15 cellular contexts compared by ENCODE assay signal in the genomic region with DNA sequence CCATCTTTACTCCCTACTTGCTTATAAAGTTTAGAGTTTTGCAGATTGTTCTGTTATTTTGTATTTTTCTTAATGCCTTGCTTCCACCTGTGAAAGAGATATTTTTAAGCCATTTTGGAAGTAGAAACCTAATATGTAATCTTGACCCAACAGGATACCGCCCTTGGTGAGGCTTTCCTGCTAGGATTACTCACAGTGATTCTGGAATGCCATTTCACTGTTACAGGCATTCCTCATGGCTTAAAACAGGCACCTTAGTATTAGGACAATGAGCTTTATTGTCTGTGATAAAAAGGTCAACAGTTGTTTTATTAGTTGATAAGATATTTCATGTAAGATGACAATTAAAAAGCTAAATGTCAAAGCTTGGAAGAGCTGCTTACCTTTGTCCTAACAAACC. TPM values are rescaled to one million over a fixed set of nuclear protein-coding genes. Genes with fewer than 3 reads are reported as not detected.
DNase-seq lines count a peak whose midpoint lies in the region; ATAC-seq, FAIRE-seq and TF ChIP-seq lines count a peak whose summit lies in the region.
"Had no signal": no experiment of that assay in that cellular context is flagged by ENCODE, and none has a peak within 500 bp of the region (broad histone marks: within the 10 kb centered on the region; RNA-seq: fewer than 3 reads in every experiment).

No MANE protein-coding gene starts in this region.

- TF ChIP-seq RAD21 in HCT116 (IDR thresholded peaks at IDR 0.05; ENCODE audit: low read depth): no peak

- no peak for TF ChIP-seq POLR2A in HCT116 (IDR thresholded peaks at IDR 0.05; ENCODE audit: borderline replicate concordance, extremely low read depth, insufficient read depth, insufficient read length)

- no peak overlapping the region for H2AFZ ChIP-seq in HCT116 (ENCODE audit: low read depth, low read length, poor library complexity, severe bottlenecking)

- H3K4me1 ChIP-seq in HCT116 (ENCODE audit: control insufficient read depth in 1 of 2, insufficient read depth in 2 of 2, low read length in 2 of 2) (peaks cover 73 to 94% of the 10 kb centered on the region in 2 experiments), SJSA1 (replicated peaks) (peaks cover 27% of the 10 kb centered on the region), pancreas (peaks cover 0 to 14% (median 0%) of the 10 kb centered on the region in 3 donors)
- H3K4me1 ChIP-seq: testis had no signal

- POLR2A ChIA-PET in HCT116 (lab: Charles Lee): interaction anchor here (0.8 to 13.2 kb wide), 18 partner anchors 9 to 96 kb away, joined by 3 to 152 read pairs (median 7); partner anchors contain the start of gene ABHD10

- no TSS peak for BruUV-seq in HCT116 (replicated peaks; lab: Mats Ljungman, UMichigan)

- DNase-seq in HCT116 (ENCODE audit: low read depth, low spot score): peak; percentile 95
- DNase-seq in SJSA1 (ENCODE audit: low read depth in 1 of 2, low spot score in 2 of 2): no peak
- DNase-seq in fibroblast of pulmonary artery (ENCODE audit: low read depth): peak; percentile 59
- DNase-seq in pancreas: no peak
- DNase-seq in DMS79 (lab: John Stamatoyannopoulos, UW): no peak
- DNase-seq in effector CD8-positive, alpha-beta T cell (lab: John Stamatoyannopoulos, UW): no peak
- DNase-seq: CD8-positive, alpha-beta memory T cell; KBM-7; mucosa of descending colon; NCI-H2081 treated with DMSO at 0.1 percent for 48 hours; right lobe of liver; testis had no signal

- intact Hi-C loops in HCT116 (cut with micrococcal nuclease) (loop anchor here (1.0 kb wide), 1 partner anchor 14 kb away; no protein-coding TSS in a partner anchor), pancreas (cut with DNase I) (no loop called here)

- CTCF ChIA-PET in HCT116 (lab: Charles Lee): interaction anchor here (1.1 to 2.1 kb wide), 6 partner anchors 20 to 126 kb away, joined by 3 to 10 read pairs (median 4); no protein-coding TSS in a partner anchor

- peaks cover 15 to 38% of the 10 kb centered on the region in 2 experiments for H3K36me3 ChIP-seq in HCT116 (ENCODE audit: control insufficient read depth in 1 of 2, insufficient read depth in 2 of 2, low read length in 2 of 2)
- peaks cover 81% of the 10 kb centered on the region for H3K36me3 ChIP-seq in SJSA1
- peaks cover 0 to 4% (median 0%) of the 10 kb centered on the region in 3 donors for H3K36me3 ChIP-seq in pancreas

- peak overlapping the region; percentile 47 for H3K4me2 ChIP-seq in HCT116 (ENCODE audit: low read length)

- no peaks in the 10 kb centered on the region for H4K20me1 ChIP-seq in HCT116 (ENCODE audit: insufficient read depth)

- TF ChIP-seq CTCF in HCT116 (IDR thresholded peaks at IDR 0.05 in 2 of 3, conservative IDR thresholded peaks at IDR 0.05 in 1 of 3; ENCODE audit: borderline replicate concordance in 1 of 3, insufficient read depth in 1 of 3, low read depth in 2 of 3, low read length in 2 of 3) (no peak), fibroblast of pulmonary artery (IDR thresholded peaks at IDR 0.05; ENCODE audit: low read length, missing control alignments) (no peak), pancreas (IDR thresholded peaks at IDR 0.05) (no peak)

- FAIRE-seq in pancreas (lab: Jason Lieb, UNC): no peak
- FAIRE-seq: TTC549 had no signal

- WGBS in pancreas, 2 donors: 73 to 80% methylated on average over 1 of the region's 1 CpG

- H3K9me3 ChIP-seq in HCT116 (ENCODE audit: control insufficient read depth in 1 of 2, insufficient read depth in 1 of 2, low read depth in 1 of 2, low read length in 2 of 2): no peaks in the 10 kb centered on the region
- no peaks in the 10 kb centered on the region for H3K9me3 ChIP-seq in SJSA1 (replicated peaks)
- H3K9me3 ChIP-seq in pancreas: no peaks in the 10 kb centered on the region
- H3K9me3 ChIP-seq: mucosa of descending colon, right lobe of liver, testis had no signal

- H3K4me3 ChIP-seq in HCT116 (replicated peaks in 1 of 2; ENCODE audit: low read depth in 1 of 2, low read length in 2 of 2) (no peak overlapping the region), SJSA1 (no peak overlapping the region), fibroblast of pulmonary artery (replicated peaks; ENCODE audit: low read depth, low read length) (no peak overlapping the region), pancreas (no peak overlapping the region)
- H3K4me3 ChIP-seq: mucosa of descending colon, right lobe of liver, testis had no signal

- H3K9ac ChIP-seq in HCT116 (ENCODE audit: low read length): peak overlapping the region; percentile 54

- H3K27me3 ChIP-seq in HCT116 (ENCODE audit: insufficient read depth, low read length) (no peaks in the 10 kb centered on the region), SJSA1 (replicated peaks) (no peaks in the 10 kb centered on the region), pancreas (no peaks in the 10 kb centered on the region)
- H3K27me3 ChIP-seq: right lobe of liver, testis had no signal

- H3K79me2 ChIP-seq in HCT116 (ENCODE audit: insufficient read depth, low read length): peaks cover 81% of the 10 kb centered on the region

- ATAC-seq in HCT116: peak; percentile 91
- ATAC-seq in pancreas: peak in 3 of 4 donors; percentile 52 to 84 (median 79)
- ATAC-seq in HG03469 (IDR thresholded peaks at IDR 0.05; ENCODE audit: unreplicated experiment): no peak
- ATAC-seq in esophagus mucosa: no peak
- ATAC-seq: mucosa of descending colon had no signal

- peak overlapping the region; percentile 96 for H3K27ac ChIP-seq in HCT116 (ENCODE audit: low read depth, low read length)
- peak overlapping the region; percentile 54 for H3K27ac ChIP-seq in SJSA1
- peak overlapping the region in 1 of 4 donors; percentile 4 for H3K27ac ChIP-seq in pancreas
- H3K27ac ChIP-seq: right lobe of liver, testis had no signal

- H3K9me2 ChIP-seq in HCT116 (ENCODE audit: insufficient read depth): no peaks in the 10 kb centered on the region

- RAD21 ChIA-PET in HCT116 (lab: Charles Lee; ENCODE audit: low non-redundant PET in 1 of 2, low total read pairs in 2 of 2, uncharacterized antibody in 2 of 2, unreplicated experiment in 2 of 2): interaction anchor here (0.7 to 1.1 kb wide), 5 partner anchors 9 to 96 kb away, joined by 3 to 4 read pairs (median 3); partner anchors contain the start of gene ABHD10 (in 1 of the 2)

TF ChIP-seq in HCT116, 20 proteins besides CTCF, POLR2A, EP300 and RAD21 (continues in another document):
- TF ChIP-seq EZH2 (IDR thresholded peaks at IDR 0.05): no peak
- TF ChIP-seq EGR1 (IDR thresholded peaks at IDR 0.05; ENCODE audit: low read depth): no peak
- TF ChIP-seq POLR2AphosphoS5 (IDR thresholded peaks at IDR 0.05; ENCODE audit: low read depth, low read length): peak; percentile 55; the same call in 1 of the 2 replicates
- no peak for TF ChIP-seq REST (IDR thresholded peaks at IDR 0.05; ENCODE audit: low read depth)
- TF ChIP-seq TCF7L2 (IDR thresholded peaks at IDR 0.05; ENCODE audit: borderline replicate concordance, extremely low read depth, insufficient read depth, insufficient read length): peak; percentile 83
- TF ChIP-seq ELF1 (IDR thresholded peaks at IDR 0.05; ENCODE audit: borderline replicate concordance, low read depth): no peak
- TF ChIP-seq ZNF274 (IDR thresholded peaks at IDR 0.05; ENCODE audit: low read depth, low read length): no peak
- no peak for TF ChIP-seq SRF (IDR thresholded peaks at IDR 0.05; ENCODE audit: low read depth)
- no peak for TF ChIP-seq JUND (IDR thresholded peaks at IDR 0.05)
- no peak for TF ChIP-seq SIN3A (IDR thresholded peaks at IDR 0.05; ENCODE audit: low read depth)
- TF ChIP-seq CBX3 (IDR thresholded peaks at IDR 0.05; ENCODE audit: low read depth): no peak
- TF ChIP-seq FOSL1 (IDR thresholded peaks at IDR 0.05; ENCODE audit: low read depth): no peak
- TF ChIP-seq, protein P1, sequence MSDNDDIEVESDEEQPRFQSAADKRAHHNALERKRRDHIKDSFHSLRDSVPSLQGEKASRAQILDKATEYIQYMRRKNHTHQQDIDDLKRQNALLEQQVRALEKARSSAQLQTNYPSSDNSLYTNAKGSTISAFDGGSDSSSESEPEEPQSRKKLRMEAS (IDR thresholded peaks at IDR 0.05): no peak
- no peak for TF ChIP-seq SP1 (IDR thresholded peaks at IDR 0.05; ENCODE audit: low read depth)
- TF ChIP-seq ATF3 (IDR thresholded peaks at IDR 0.05): no peak
- TF ChIP-seq YY1 (IDR thresholded peaks at IDR 0.05; ENCODE audit: extremely low read depth, insufficient replicate concordance, low read depth, low read length): peak; percentile 78
- no peak for TF ChIP-seq CEBPB (IDR thresholded peaks at IDR 0.05; ENCODE audit: low read depth)
- no peak for TF ChIP-seq EZH2phosphoT487 (IDR thresholded peaks at IDR 0.05; ENCODE audit: borderline replicate concordance)

RNA-seq across cellular contexts. Expression of gene PHLDB2, which starts 58.2 kb away (rescaled TPM):
- 143 TPM for total RNA-seq in HCT116 (2021; ENCODE audit: unreplicated experiment)
- 37.9 and 46.8 TPM in 2 replicates for polyA plus RNA-seq in HCT116 (2012)
- 29.3 and 40.5 TPM in 2 replicates for total RNA-seq in SJSA1 (2014; rRNA removed; shearing (Covaris generic))
- 10 to 100 TPM; 10.8 to 36.7 (median 15.1) TPM for total RNA-seq in pancreas
- 10 to 100 TPM; 13.5 to 22.6 TPM for polyA plus RNA-seq in pancreas
- 22.2 TPM for total RNA-seq in esophagus mucosa

Comparison
In these comparisons a context has a peak if more than half of its experiments do, and no peak if none do; other contexts are left out.
1. ATAC-seq: peak in HCT116 (single experiment) and pancreas (3 of 4); none in HG03469 (single experiment) and esophagus mucosa (single experiment).
2. DNase-seq: peak in HCT116 (single experiment) and fibroblast of pulmonary artery (single experiment); none in SJSA1 (0 of 2), pancreas (0 of 6), DMS79 (single experiment) and effector CD8-positive, alpha-beta T cell (single experiment).